8 cellular contexts compared by ENCODE assay signal in genomic region chr4:176902710-176903323, GRCh38.
DNase-seq lines count a peak whose midpoint lies in the region; ATAC-seq, FAIRE-seq and TF ChIP-seq lines count a peak whose summit lies in the region.

No MANE protein-coding gene starts in this region.

- H3K27ac ChIP-seq in PC-3 (ENCODE audit: low read length) (peak overlapping the region; percentile 94), mesenchymal stem cell (ENCODE audit: low read length, poor library complexity, severe bottlenecking) (peak overlapping the region; percentile 94), prostate gland (no peak overlapping the region), ovary (no peak overlapping the region)

- POLR2A ChIA-PET in PC-3 (lab: Charles Lee; ENCODE audit: unreplicated experiment) = interaction anchor here (0.8 kb wide), 1 partner anchor 127 kb away, joined by 6 read pairs; no protein-coding TSS in a partner anchor

- ATAC-seq in GM18873 (IDR thresholded peaks at IDR 0.05; ENCODE audit: low FRiP score, unreplicated experiment) (peak; percentile 91), HG02798 (IDR thresholded peaks at IDR 0.05; ENCODE audit: poor library complexity, unreplicated experiment) (peak; percentile 95), PC-3 (peak; percentile 69)

- no peak for FAIRE-seq in urothelium cell line (lab: Jason Lieb, UNC)

- TF ChIP-seq POLR2A in prostate gland (IDR thresholded peaks at IDR 0.05) (no peak), ovary (IDR thresholded peaks at IDR 0.05) (no peak)

- no peak for TF ChIP-seq CTCF in PC-3 (conservative IDR thresholded peaks at IDR 0.05; ENCODE audit: low read depth, low read length)
- no peak for TF ChIP-seq CTCF in prostate gland (IDR thresholded peaks at IDR 0.05)
- no peak for TF ChIP-seq CTCF in ovary (IDR thresholded peaks at IDR 0.05)

- peak overlapping the region; percentile 73 for H3K9ac ChIP-seq in PC-3 (ENCODE audit: low read length)
- H3K9ac ChIP-seq in mesenchymal stem cell (ENCODE audit: low read length) = peak overlapping the region; percentile 72

- BruUV-seq in PC-3 (replicated peaks; lab: Mats Ljungman, UMichigan) = TSS peak; percentile 98

- H3K4me2 ChIP-seq in PC-3 (ENCODE audit: low read length) (peak overlapping the region; percentile 75), mesenchymal stem cell (ENCODE audit: low read length, poor library complexity, severe bottlenecking) (peak overlapping the region; percentile 54)

- no peak overlapping the region for H3K4ac ChIP-seq in mesenchymal stem cell (ENCODE audit: low read depth in 1 of 2, low read length in 2 of 2)

- H3K9me2 ChIP-seq in PC-3 (replicated peaks; ENCODE audit: low read length) = no peaks in the 10 kb centered on the region

- no peak for TF ChIP-seq EP300 in ovary (IDR thresholded peaks at IDR 0.05)

- peak overlapping the region; percentile 8 for H2BK120ac ChIP-seq in mesenchymal stem cell (ENCODE audit: low read depth, low read length)

- no peaks in the 10 kb centered on the region for H3K9me3 ChIP-seq in PC-3 (ENCODE audit: low read length)
- no peaks in the 10 kb centered on the region for H3K9me3 ChIP-seq in mesenchymal stem cell (ENCODE audit: control insufficient read depth, low read length)
- no peaks in the 10 kb centered on the region for H3K9me3 ChIP-seq in prostate gland
- no peaks in the 10 kb centered on the region for H3K9me3 ChIP-seq in ovary

- H2BK5ac ChIP-seq in mesenchymal stem cell (ENCODE audit: low read depth, low read length, poor library complexity, severe bottlenecking) = peak overlapping the region; percentile 39

- peaks cover 41% of the 10 kb centered on the region for H3K4me1 ChIP-seq in PC-3 (ENCODE audit: insufficient read depth, low read length)
- H3K4me1 ChIP-seq in mesenchymal stem cell (ENCODE audit: control insufficient read depth, insufficient read depth, low read depth, low read length) = peaks cover 3% of the 10 kb centered on the region
- H3K4me1 ChIP-seq in prostate gland (replicated peaks) = no peaks in the 10 kb centered on the region
- H3K4me1 ChIP-seq in ovary (ENCODE audit: insufficient read depth) = no peaks in the 10 kb centered on the region

- peak overlapping the region in 1 of 2 experiments; percentile 83 for H2BK12ac ChIP-seq in mesenchymal stem cell (ENCODE audit: low read length in 2 of 2)

- no peak overlapping the region for H2AFZ ChIP-seq in PC-3 (ENCODE audit: low read length)
- no peak overlapping the region for H2AFZ ChIP-seq in mesenchymal stem cell (ENCODE audit: low read depth, low read length)

- peak overlapping the region; percentile 9; the same call in 1 of the 2 replicates for H3K4me3 ChIP-seq in PC-3 (ENCODE audit: low read length)
- H3K4me3 ChIP-seq in mesenchymal stem cell (ENCODE audit: insufficient read depth in 1 of 2, low read depth in 1 of 2, low read length in 2 of 2) = peak overlapping the region in 1 of 2 experiments; percentile 40
- H3K4me3 ChIP-seq in prostate gland = no peak overlapping the region
- no peak overlapping the region for H3K4me3 ChIP-seq in ovary

- no peak overlapping the region for H3K14ac ChIP-seq in mesenchymal stem cell (ENCODE audit: low read length in 2 of 2)

- H3K23ac ChIP-seq in mesenchymal stem cell (ENCODE audit: low read length in 2 of 2) = no peak overlapping the region

- peak overlapping the region; percentile 96 for H2AK5ac ChIP-seq in mesenchymal stem cell (ENCODE audit: low read length, severe bottlenecking)

- DNase-seq in PC-3 (peak; percentile 80), mesenchymal stem cell (peak; percentile 88), urothelium cell line (ENCODE audit: low spot score) (no peak), prostate gland (ENCODE audit: low spot score) (no peak), ovary (no peak)
- no peak for DNase-seq in stimulated activated CD4-positive, alpha-beta T cell treated with anti-CD3 and anti-CD28 coated beads, Interleukin-12 subunit alpha, Interleukin-12 subunit beta, amount 100 ng/mL, for 4 hours

- no peaks in the 10 kb centered on the region for H3F3A ChIP-seq in PC-3 (ENCODE audit: low read length, unreplicated experiment)

- no peaks in the 10 kb centered on the region for H3K36me3 ChIP-seq in PC-3 (ENCODE audit: low read depth, low read length)
- no peaks in the 10 kb centered on the region for H3K36me3 ChIP-seq in mesenchymal stem cell (ENCODE audit: control insufficient read depth in 1 of 2, insufficient read depth in 2 of 2, low read depth in 1 of 2, low read length in 2 of 2)
- H3K36me3 ChIP-seq in prostate gland = no peaks in the 10 kb centered on the region
- no peaks in the 10 kb centered on the region for H3K36me3 ChIP-seq in ovary

- CTCF ChIA-PET in PC-3 (lab: Charles Lee) = interaction anchor here (1.2 kb wide), 1 partner anchor 145 kb away, joined by 4 read pairs; no protein-coding TSS in a partner anchor

- H4K91ac ChIP-seq in mesenchymal stem cell (ENCODE audit: low read length) = peak overlapping the region; percentile 61

- no peaks in the 10 kb centered on the region for H3K79me1 ChIP-seq in mesenchymal stem cell (replicated peaks; ENCODE audit: low read length, poor library complexity, severe bottlenecking)

- 4% methylated on average over 4 of the region's 5 CpGs for whole genome bisulfite sequencing in mesenchymal stem cell
- WGBS in prostate gland = 92% methylated on average over 5 of the region's 5 CpGs
- 69 to 95% (median 82%) methylated on average over 5 of the region's 5 CpGs for WGBS in ovary, 3 donors

- no peaks in the 10 kb centered on the region for H4K20me1 ChIP-seq in PC-3 (ENCODE audit: low read length)

- H3K79me2 ChIP-seq in PC-3 (ENCODE audit: low read length) = no peaks in the 10 kb centered on the region

- intact Hi-C loops in PC-3 (cut with micrococcal nuclease) = loop anchor here (1.0 to 2.0 kb wide), 2 partner anchors 108 to 113 kb away; no protein-coding TSS in a partner anchor
- intact Hi-C loops in prostate gland (cut with DNase I) = no loop called here
- intact Hi-C loops in ovary (cut with DNase I) = no loop called here

- H2BK15ac ChIP-seq in mesenchymal stem cell (ENCODE audit: low read depth, poor library complexity, severe bottlenecking) = no peak overlapping the region

- no peaks in the 10 kb centered on the region for H3K27me3 ChIP-seq in PC-3 (ENCODE audit: low read length)
- H3K27me3 ChIP-seq in mesenchymal stem cell (ENCODE audit: control insufficient read depth in 1 of 2, insufficient read depth in 1 of 2, low read length in 2 of 2) = no peaks in the 10 kb centered on the region
- no peaks in the 10 kb centered on the region for H3K27me3 ChIP-seq in prostate gland (replicated peaks; ENCODE audit: insufficient read depth)
- no peaks in the 10 kb centered on the region for H3K27me3 ChIP-seq in ovary

- peak overlapping the region in 1 of 2 experiments; percentile 19 for H3K18ac ChIP-seq in mesenchymal stem cell (ENCODE audit: low read depth in 1 of 2, low read length in 2 of 2)

- H4K8ac ChIP-seq in mesenchymal stem cell (ENCODE audit: low read length) = no peak overlapping the region

Comparison
In these comparisons a context has a peak if more than half of its experiments do, and no peak if none do; other contexts are left out.
1. DNase-seq: peak in PC-3 (single experiment) and mesenchymal stem cell (single experiment); none in urothelium cell line (single experiment), stimulated activated CD4-positive, alpha-beta T cell treated with anti-CD3 and anti-CD28 coated beads, Interleukin-12 subunit alpha, Interleukin-12 subunit beta, amount 100 ng/mL, for 4 hours (single experiment), prostate gland (single experiment) and ovary (0 of 5).
2. H3K27ac ChIP-seq: peak in PC-3 (single experiment) and mesenchymal stem cell (single experiment); none in prostate gland (0 of 2) and ovary (0 of 2).
3. Peak in every context shown above with its lines, with median percentiles within 50 percentile points of each other: ATAC-seq.